In the genomic region with DNA sequence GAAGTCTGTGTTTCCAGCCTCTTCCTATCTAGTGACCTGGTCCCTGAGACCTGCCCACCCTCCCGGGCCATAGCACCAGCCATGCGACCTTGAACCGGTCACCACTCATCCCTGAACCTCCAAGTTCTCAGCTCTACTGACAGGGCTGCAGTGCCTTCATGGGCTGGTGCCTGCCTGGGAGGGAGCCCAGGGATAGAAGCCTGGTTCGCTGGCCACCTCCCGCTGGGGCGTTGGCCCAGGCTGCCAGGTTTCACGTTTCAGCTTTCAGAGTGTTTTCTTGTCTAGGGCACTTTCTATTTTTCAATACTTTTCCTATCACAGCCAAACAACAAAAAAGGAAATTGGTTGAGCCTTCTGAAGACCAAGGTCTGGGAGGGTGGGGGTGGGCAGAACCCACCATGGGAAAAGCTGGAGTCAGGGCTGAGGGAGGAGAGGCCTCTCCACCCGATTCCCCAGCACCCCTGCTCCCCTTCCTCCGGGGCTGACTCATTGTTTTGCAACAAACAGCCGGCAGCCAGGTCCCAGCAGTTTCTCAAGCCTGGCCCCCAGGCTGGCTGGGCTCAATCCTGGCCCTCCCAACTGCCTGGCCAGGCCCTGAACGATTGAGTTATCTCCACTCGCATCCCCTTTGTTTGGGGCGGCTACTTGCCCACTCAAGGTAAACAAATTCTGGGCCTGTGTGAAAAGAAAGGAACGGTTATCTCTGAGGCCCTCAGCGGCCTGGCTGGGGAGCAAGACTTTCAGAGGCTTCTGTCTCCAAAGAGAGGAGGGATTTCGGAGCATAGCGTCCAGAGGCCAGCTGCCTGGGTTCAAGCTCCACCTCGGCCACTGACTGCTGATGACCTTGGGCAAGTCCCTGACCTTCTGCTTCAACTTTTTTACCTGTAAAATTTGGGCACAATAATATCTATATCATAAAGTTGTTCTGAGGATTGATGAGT, we compare ENCODE assay signal across 1 cellular context.
TF ChIP-seq lines count a peak whose summit lies in the region.

No MANE protein-coding gene starts in this region.

TF ChIP-seq in K562, 482 proteins besides CTCF, POLR2A, EP300 and RAD21 (continued from another document and continues in another):
- TF ChIP-seq ZBTB40 (IDR thresholded peaks at IDR 0.05): peak; percentile 65; the same call in 1 of the 2 replicates
- no peak for TF ChIP-seq ZBTB40 (CRISPR knock-in tag; IDR thresholded peaks at IDR 0.05)
- peak; percentile 69 to 78 for TF ChIP-seq MAZ (CRISPR knock-in tag; conservative IDR thresholded peaks at IDR 0.05 in 1 of 2, IDR thresholded peaks at IDR 0.05 in 1 of 2)
- TF ChIP-seq MTA3 (IDR thresholded peaks at IDR 0.05; ENCODE audit: borderline replicate concordance): peak; percentile 86; the same call in 1 of the 2 replicates
- peak in 1 of 2 experiments; percentile 64; a peak in 2 of 4 replicates for TF ChIP-seq ZNF639 (CRISPR knock-in tag; conservative IDR thresholded peaks at IDR 0.05 in 1 of 2, IDR thresholded peaks at IDR 0.05 in 1 of 2)
- TF ChIP-seq SIN3A (IDR thresholded peaks at IDR 0.05; ENCODE audit: borderline replicate concordance in 2 of 2, control insufficient read depth in 1 of 2, low read depth in 2 of 2, low read length in 2 of 2): no peak
- TF ChIP-seq LCOR (CRISPR knock-in tag; IDR thresholded peaks at IDR 0.05): peak; percentile 95
- no peak for TF ChIP-seq ELF2 (CRISPR knock-in tag; IDR thresholded peaks at IDR 0.05)
- peak; percentile 78; the same call in 1 of the 2 replicates for TF ChIP-seq JUN (IDR thresholded peaks at IDR 0.05; ENCODE audit: borderline replicate concordance, low read depth, low read length)
- TF ChIP-seq JUN (CRISPR knock-in tag; IDR thresholded peaks at IDR 0.05; ENCODE audit: borderline replicate concordance): no peak
- TF ChIP-seq MNT (conservative IDR thresholded peaks at IDR 0.05): peak in 1 of 2 experiments; percentile 71; a peak in 3 of 4 replicates
- peak; percentile 61; the same call in 1 of the 2 replicates for TF ChIP-seq HINFP (tag; conservative IDR thresholded peaks at IDR 0.05; ENCODE audit: low read depth)
- peak; percentile 88 for TF ChIP-seq TCF3 (CRISPR knock-in tag; IDR thresholded peaks at IDR 0.05)
- TF ChIP-seq, protein P1, sequence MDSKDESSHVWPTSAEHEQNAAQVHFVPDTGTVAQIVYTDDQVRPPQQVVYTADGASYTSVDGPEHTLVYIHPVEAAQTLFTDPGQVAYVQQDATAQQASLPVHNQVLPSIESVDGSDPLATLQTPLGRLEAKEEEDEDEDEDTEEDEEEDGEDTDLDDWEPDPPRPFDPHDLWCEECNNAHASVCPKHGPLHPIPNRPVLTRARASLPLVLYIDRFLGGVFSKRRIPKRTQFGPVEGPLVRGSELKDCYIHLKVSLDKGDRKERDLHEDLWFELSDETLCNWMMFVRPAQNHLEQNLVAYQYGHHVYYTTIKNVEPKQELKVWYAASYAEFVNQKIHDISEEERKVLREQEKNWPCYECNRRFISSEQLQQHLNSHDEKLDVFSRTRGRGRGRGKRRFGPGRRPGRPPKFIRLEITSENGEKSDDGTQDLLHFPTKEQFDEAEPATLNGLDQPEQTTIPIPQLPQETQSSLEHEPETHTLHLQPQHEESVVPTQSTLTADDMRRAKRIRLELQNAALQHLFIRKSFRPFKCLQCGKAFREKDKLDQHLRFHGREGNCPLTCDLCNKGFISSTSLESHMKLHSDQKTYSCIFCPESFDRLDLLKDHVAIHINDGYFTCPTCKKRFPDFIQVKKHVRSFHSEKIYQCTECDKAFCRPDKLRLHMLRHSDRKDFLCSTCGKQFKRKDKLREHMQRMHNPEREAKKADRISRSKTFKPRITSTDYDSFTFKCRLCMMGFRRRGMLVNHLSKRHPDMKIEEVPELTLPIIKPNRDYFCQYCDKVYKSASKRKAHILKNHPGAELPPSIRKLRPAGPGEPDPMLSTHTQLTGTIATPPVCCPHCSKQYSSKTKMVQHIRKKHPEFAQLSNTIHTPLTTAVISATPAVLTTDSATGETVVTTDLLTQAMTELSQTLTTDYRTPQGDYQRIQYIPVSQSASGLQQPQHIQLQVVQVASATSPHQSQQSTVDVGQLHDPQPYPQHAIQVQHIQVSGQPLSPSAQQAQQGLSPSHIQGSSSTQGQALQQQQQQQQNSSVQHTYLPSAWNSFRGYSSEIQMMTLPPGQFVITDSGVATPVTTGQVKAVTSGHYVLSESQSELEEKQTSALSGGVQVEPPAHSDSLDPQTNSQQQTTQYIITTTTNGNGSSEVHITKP (IDR thresholded peaks at IDR 0.05; ENCODE audit: partially characterized antibody): peak; percentile 64
- TF ChIP-seq TEAD4 (IDR thresholded peaks at IDR 0.05; ENCODE audit: low read length): peak; percentile 80
- no peak for TF ChIP-seq TEAD4 (CRISPR knock-in tag; IDR thresholded peaks at IDR 0.05; ENCODE audit: borderline replicate concordance)
- TF ChIP-seq TEAD1 (CRISPR knock-in tag; IDR thresholded peaks at IDR 0.05): peak in 1 of 2 experiments; percentile 78; a peak in 1 of 4 replicates
- TF ChIP-seq PML (IDR thresholded peaks at IDR 0.05; ENCODE audit: low read length): peak; percentile 72; the same call in 1 of the 2 replicates
- TF ChIP-seq RNF2 (IDR thresholded peaks at IDR 0.05): peak; percentile 88
- TF ChIP-seq BHLHE40 (IDR thresholded peaks at IDR 0.05; ENCODE audit: low read length): peak; percentile 48
- TF ChIP-seq HDAC3 (IDR thresholded peaks at IDR 0.05; ENCODE audit: borderline replicate concordance, partially characterized antibody): peak; percentile 62
- TF ChIP-seq CTBP1 (IDR thresholded peaks at IDR 0.05; ENCODE audit: borderline replicate concordance): peak; percentile 96
- TF ChIP-seq ZNF395 (CRISPR knock-in tag; IDR thresholded peaks at IDR 0.05): peak; percentile 77; the same call in 1 of the 2 replicates
- no peak for TF ChIP-seq CHD1 (IDR thresholded peaks at IDR 0.05; ENCODE audit: low read length)
- TF ChIP-seq ZBTB17 (CRISPR knock-in tag; IDR thresholded peaks at IDR 0.05): 0 out of 2 replicates have a peak, but pooled peaks have one; percentile 15
- 0 out of 2 replicates have a peak, but pooled peaks have one; percentile 1 for TF ChIP-seq MEF2A (IDR thresholded peaks at IDR 0.05; ENCODE audit: control insufficient read depth, low read depth, low read length)
- peak; percentile 71 for TF ChIP-seq LEF1 (IDR thresholded peaks at IDR 0.05)
- TF ChIP-seq ZNF146 (CRISPR knock-in tag; IDR thresholded peaks at IDR 0.05; ENCODE audit: unreplicated experiment): no peak
- TF ChIP-seq, protein P2, sequence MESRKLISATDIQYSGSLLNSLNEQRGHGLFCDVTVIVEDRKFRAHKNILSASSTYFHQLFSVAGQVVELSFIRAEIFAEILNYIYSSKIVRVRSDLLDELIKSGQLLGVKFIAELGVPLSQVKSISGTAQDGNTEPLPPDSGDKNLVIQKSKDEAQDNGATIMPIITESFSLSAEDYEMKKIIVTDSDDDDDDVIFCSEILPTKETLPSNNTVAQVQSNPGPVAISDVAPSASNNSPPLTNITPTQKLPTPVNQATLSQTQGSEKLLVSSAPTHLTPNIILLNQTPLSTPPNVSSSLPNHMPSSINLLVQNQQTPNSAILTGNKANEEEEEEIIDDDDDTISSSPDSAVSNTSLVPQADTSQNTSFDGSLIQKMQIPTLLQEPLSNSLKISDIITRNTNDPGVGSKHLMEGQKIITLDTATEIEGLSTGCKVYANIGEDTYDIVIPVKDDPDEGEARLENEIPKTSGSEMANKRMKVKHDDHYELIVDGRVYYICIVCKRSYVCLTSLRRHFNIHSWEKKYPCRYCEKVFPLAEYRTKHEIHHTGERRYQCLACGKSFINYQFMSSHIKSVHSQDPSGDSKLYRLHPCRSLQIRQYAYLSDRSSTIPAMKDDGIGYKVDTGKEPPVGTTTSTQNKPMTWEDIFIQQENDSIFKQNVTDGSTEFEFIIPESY (CRISPR knock-in tag; IDR thresholded peaks at IDR 0.05): no peak
- no peak for TF ChIP-seq SIN3B (IDR thresholded peaks at IDR 0.05; ENCODE audit: low read depth)
- TF ChIP-seq KDM1A (IDR thresholded peaks at IDR 0.05): peak; percentile 64 to 86
